Comparison of ENCODE assay signal across 37 cellular contexts in the genomic region with DNA sequence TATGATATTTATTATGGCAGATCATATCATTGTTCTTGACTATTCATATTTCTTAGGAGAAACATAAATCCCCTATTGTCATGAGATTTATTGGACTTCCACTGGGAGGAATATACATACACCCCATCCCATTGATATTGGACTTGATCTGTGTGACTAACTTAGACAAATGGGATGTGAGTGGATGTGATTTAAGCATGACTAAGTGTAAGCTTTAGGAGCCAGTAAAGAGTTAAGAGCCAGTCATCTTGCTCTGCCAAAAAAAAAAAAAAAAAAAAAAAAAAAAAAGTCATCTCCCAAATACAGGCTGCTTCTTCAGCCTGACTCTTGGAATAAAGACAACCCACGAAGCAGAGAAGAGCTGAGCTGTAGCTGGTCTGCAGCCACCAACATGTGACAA.
"Had no signal": no experiment of that assay in that cellular context is flagged by ENCODE, and none has a peak within 500 bp of the region (broad histone marks: within the 10 kb centered on the region; RNA-seq: fewer than 3 reads in every experiment).

No MANE protein-coding gene starts in this region.

- H3K27me3 ChIP-seq: adrenal gland, breast epithelium, cardiac muscle cell, colonic mucosa, heart left ventricle had no signal

- FAIRE-seq: endometrium, endothelial cell of umbilical vein, frontal cortex had no signal

- H3K4me3 Mint-ChIP-seq: activated B cell treated with CpG ODN at 0.5 μM for 24 hours; activated CD8-positive, alpha-beta T cell treated with anti-CD3 and anti-CD28 coated beads for 36 hours; activated naive CD4-positive, alpha-beta T cell treated with anti-CD3 and anti-CD28 coated beads for 36 hours; activated naive CD4-positive, alpha-beta T cell treated with anti-CD3 and anti-CD28 coated beads, Interleukin-2, amount 50 U/mL, for 24 hours; activated naive CD8-positive, alpha-beta T cell treated with anti-CD3 and anti-CD28 coated beads for 36 hours; activated naive CD8-positive, alpha-beta T cell treated with anti-CD3 and anti-CD28 coated beads, Interleukin-2, amount 50 U/mL, for 24 hours; activated T-helper 1 cell treated with anti-CD3 and anti-CD28 coated beads, Interleukin-12 subunit alpha, Interleukin-12 subunit beta, Interleukin-2, Interleukin-4 antibody, amounts not matched to agents 30 ng/mL and 10 ng/mL and 1 ng/mL, durations not matched to agents 14 hours and 24 hours and 36 hours; brain; T-helper 17 cell; T-helper 2 cell treated with Interferon-gamma antibody and Interleukin-4, amounts not matched to agents 5 μg/mL and 100 μg/mL, for 36 hours had no signal

- H3K4me3 ChIP-seq: adrenal gland, breast epithelium, cardiac muscle cell, colonic mucosa, heart left ventricle had no signal

- H3K27me3 Mint-ChIP-seq: activated B cell treated with CpG ODN at 0.5 μM for 24 hours; activated CD8-positive, alpha-beta T cell treated with anti-CD3 and anti-CD28 coated beads for 36 hours; activated naive CD4-positive, alpha-beta T cell treated with anti-CD3 and anti-CD28 coated beads, Interleukin-2, amount 50 U/mL, for 24 hours; activated naive CD8-positive, alpha-beta T cell treated with anti-CD3 and anti-CD28 coated beads for 36 hours; activated naive CD8-positive, alpha-beta T cell treated with anti-CD3 and anti-CD28 coated beads, Interleukin-2, amount 50 U/mL, for 24 hours; brain; T-helper 17 cell had no signal

- H3K27ac ChIP-seq: adrenal gland, breast epithelium, cardiac muscle cell, colonic mucosa, heart left ventricle, WERI-Rb-1 had no signal

- ATAC-seq: activated CD4-positive, CD25-positive, alpha-beta regulatory T cell treated with anti-CD3 and anti-CD28 coated beads, Interleukin-2, amount 50 U/mL, for 24 hours; activated CD8-positive, alpha-beta T cell treated with anti-CD3 and anti-CD28 coated beads for 36 hours; activated naive CD8-positive, alpha-beta T cell treated with anti-CD3 and anti-CD28 coated beads, Interleukin-2, amount 50 U/mL, for 24 hours; esophagus mucosa; heart left ventricle; T-helper 17 cell had no signal

- H3K4me1 Mint-ChIP-seq: activated B cell treated with CpG ODN at 0.5 μM for 24 hours; activated naive CD4-positive, alpha-beta T cell treated with anti-CD3 and anti-CD28 coated beads, Interleukin-2, amount 50 U/mL, for 24 hours; activated naive CD8-positive, alpha-beta T cell treated with anti-CD3 and anti-CD28 coated beads for 36 hours; activated naive CD8-positive, alpha-beta T cell treated with anti-CD3 and anti-CD28 coated beads, Interleukin-2, amount 50 U/mL, for 24 hours; brain; T-helper 17 cell had no signal

- DNase-seq: activated B cell treated with CpG ODN at 0.5 μM for 24 hours; activated CD4-positive, alpha-beta T cell treated with anti-CD3 and anti-CD28 coated beads for 48 hours; activated CD4-positive, alpha-beta T cell treated with anti-CD3 and anti-CD28 coated beads, Interleukin-2, amount 50 U/mL, for 1 hour; activated CD4-positive, alpha-beta T cell treated with anti-CD3 and anti-CD28 coated beads, Interleukin-2, amount 50 U/mL, for 48 hours; activated CD8-positive, alpha-beta memory T cell treated with anti-CD3 and anti-CD28 coated beads for 24 hours; activated CD8-positive, alpha-beta T cell treated with anti-CD3 and anti-CD28 coated beads for 36 hours; activated effector memory CD4-positive, alpha-beta T cell treated with anti-CD3 and anti-CD28 coated beads, Interleukin-2, amount 50 U/mL, for 16 hours; activated naive CD4-positive, alpha-beta T cell treated with anti-CD3 and anti-CD28 coated beads for 36 hours; activated naive CD8-positive, alpha-beta T cell treated with anti-CD3 and anti-CD28 coated beads for 36 hours; activated naive CD8-positive, alpha-beta T cell treated with anti-CD3 and anti-CD28 coated beads, Interleukin-2, amount 50 U/mL, for 24 hours; activated T-cell treated with anti-CD3 and anti-CD28 coated beads, Interleukin-2, amount 50 U/mL, for 1 hour; activated T-cell treated with anti-CD3 and anti-CD28 coated beads, Interleukin-2, amount 50 U/mL, for 48 hours; adrenal gland; amygdala; aorta; central memory CD4-positive, alpha-beta T cell; cerebellar nuclear complex; colonic mucosa; effector CD8-positive, alpha-beta T cell; glutamatergic neuron; heart left ventricle; T-helper 1 cell; T-helper 17 cell; T1000; WERI-Rb-1 had no signal

- H3K36me3 ChIP-seq: adrenal gland, breast epithelium, cardiac muscle cell, colonic mucosa, heart left ventricle, WERI-Rb-1 had no signal

- H3K27ac Mint-ChIP-seq: activated B cell treated with CpG ODN at 0.5 μM for 24 hours; activated CD8-positive, alpha-beta T cell treated with anti-CD3 and anti-CD28 coated beads for 36 hours; activated naive CD4-positive, alpha-beta T cell treated with anti-CD3 and anti-CD28 coated beads for 36 hours; activated naive CD4-positive, alpha-beta T cell treated with anti-CD3 and anti-CD28 coated beads, Interleukin-2, amount 50 U/mL, for 24 hours; activated naive CD8-positive, alpha-beta T cell treated with anti-CD3 and anti-CD28 coated beads for 36 hours; activated naive CD8-positive, alpha-beta T cell treated with anti-CD3 and anti-CD28 coated beads, Interleukin-2, amount 50 U/mL, for 24 hours; activated T-helper 1 cell treated with anti-CD3 and anti-CD28 coated beads, Interleukin-12 subunit alpha, Interleukin-12 subunit beta, Interleukin-2, Interleukin-4 antibody, amounts not matched to agents 30 ng/mL and 10 ng/mL and 1 ng/mL, durations not matched to agents 14 hours and 24 hours and 36 hours; activated T-helper 2 cell treated with anti-CD3 and anti-CD28 coated beads, Interferon-gamma antibody, Interleukin-2, Interleukin-4, amounts not matched to agents 10 μg/mL and 5 μg/mL and 100 μg/mL, durations not matched to agents 14 hours and 24 hours and 36 hours; brain; T-helper 17 cell; T-helper 2 cell treated with Interferon-gamma antibody and Interleukin-4, amounts not matched to agents 5 μg/mL and 100 μg/mL, for 36 hours had no signal

- H3K9me3 ChIP-seq: adrenal gland, breast epithelium, colonic mucosa, heart left ventricle had no signal

- H3K36me3 Mint-ChIP-seq: activated naive CD4-positive, alpha-beta T cell treated with anti-CD3 and anti-CD28 coated beads, Interleukin-2, amount 50 U/mL, for 24 hours; activated naive CD8-positive, alpha-beta T cell treated with anti-CD3 and anti-CD28 coated beads for 36 hours; brain had no signal

- H3K4me1 ChIP-seq: adrenal gland, breast epithelium, colonic mucosa, heart left ventricle had no signal
